In the genomic region with DNA sequence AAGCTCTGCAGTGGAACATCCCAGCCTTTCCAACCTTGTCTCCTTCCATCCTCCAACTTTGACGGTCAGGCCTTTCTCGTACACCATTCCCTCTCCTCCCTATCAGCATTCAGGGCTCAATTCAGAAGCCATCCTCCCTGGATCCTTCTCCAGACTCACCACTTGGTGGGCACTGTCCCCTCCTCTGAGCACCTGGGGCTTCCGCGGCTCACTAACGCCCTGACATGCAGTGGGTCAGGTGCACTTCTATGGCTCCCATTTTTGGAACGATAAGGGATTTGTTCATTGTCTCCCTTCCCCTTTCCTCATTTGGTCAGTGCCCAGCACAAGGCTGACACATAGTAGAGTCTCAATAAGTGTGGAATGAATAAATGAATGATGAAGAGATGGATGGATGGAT, we compare ENCODE assay signal across 16 cellular contexts. TPM values are rescaled to one million over a fixed set of nuclear protein-coding genes. Genes with fewer than 3 reads are reported as not detected.
A peak's percentile ranks its signal among the peaks of the same experiment; 100 is the strongest.
DNase-seq lines count a peak whose midpoint lies in the region; ATAC-seq and TF ChIP-seq lines count a peak whose summit lies in the region.
"Had no signal": no experiment of that assay in that cellular context is flagged by ENCODE, and none has a peak within 500 bp of the region (broad histone marks: within the 10 kb centered on the region; RNA-seq: fewer than 3 reads in every experiment).

No MANE protein-coding gene starts in this region.

- ATAC-seq in left ventricle myocardium superior: no peak
- ATAC-seq: PC-3 had no signal

- WGBS in spleen, 5 donors: 90 to 97% (median 95%) methylated on average over 6 of the region's 6 CpGs

- H3K27me3 Mint-ChIP-seq in nephron (ENCODE audit: low read depth): no peaks in the 10 kb centered on the region

- no peaks in the 10 kb centered on the region for H3K9me3 ChIP-seq in spleen
- H3K9me3 ChIP-seq in uterus: no peaks in the 10 kb centered on the region

- H3K4me3 ChIP-seq in spleen (no peak overlapping the region), uterus (no peak overlapping the region)

- H3K4me1 Mint-ChIP-seq in nephron: peaks cover 81% of the 10 kb centered on the region

- intact Hi-C loops in cardiac septum (cut with DNase I): loop anchor here (5.0 kb wide), 1 partner anchor 159 kb away; no protein-coding TSS in a partner anchor
- intact Hi-C loops in left ventricle myocardium superior (cut with micrococcal nuclease): no loop called here
- intact Hi-C loops in spleen (cut with DNase I; ENCODE audit: low total_unique reads): no loop called here
- intact Hi-C loops in uterus (cut with DNase I; ENCODE audit: low total_unique reads): loop anchor here (10.0 kb wide), 1 partner anchor 49 kb away; no protein-coding TSS in a partner anchor

- TF ChIP-seq CTCF in nephron (IDR thresholded peaks at IDR 0.05; ENCODE audit: unreplicated experiment in 3 of 3) (no peak), spleen (IDR thresholded peaks at IDR 0.05 in 8 of 11, conservative IDR thresholded peaks at IDR 0.05 in 3 of 11) (no peak), uterus (IDR thresholded peaks at IDR 0.05) (no peak)

- TF ChIP-seq POLR2A in spleen (IDR thresholded peaks at IDR 0.05) (no peak), uterus (IDR thresholded peaks at IDR 0.05) (no peak)

- H3K27me3 ChIP-seq in spleen (replicated peaks in 1 of 7): peaks cover 0 to 19% (median 0%) of the 10 kb centered on the region in 7 donors
- no peaks in the 10 kb centered on the region for H3K27me3 ChIP-seq in uterus

- peak overlapping the region; percentile 3 to 75 (median 57) for H3K27ac Mint-ChIP-seq in nephron

- no peaks in the 10 kb centered on the region for H3K36me3 ChIP-seq in spleen
- no peaks in the 10 kb centered on the region for H3K36me3 ChIP-seq in uterus

- peak overlapping the region in 2 of 3 experiments; percentile 2 to 19 for H3K4me3 Mint-ChIP-seq in nephron

- DNase-seq in cardiac septum (ENCODE audit: low spot score) (peak; percentile 31), left ventricle myocardium superior (no peak), spleen (peak; percentile 48), uterus (peak in 1 of 2 donors; percentile 17), activated gamma-delta T cell (lab: John Stamatoyannopoulos, UW) (no peak), ureter (ENCODE audit: low spot score) (no peak), NCI-H146 (lab: John Stamatoyannopoulos, UW) (no peak)
- DNase-seq: C1 segment of cervical spinal cord; DMS153; NCI-H1436; NCI-H2081 treated with DMSO at 0.1 percent for 48 hours; NCI-H226; NCI-H69; NK-92 treated with Interleukin-12 subunit alpha and Interleukin-12 subunit beta, amount 100 ng/mL, for 24 hours; PC-3 had no signal

- H3K27ac ChIP-seq in spleen: no peak overlapping the region
- H3K27ac ChIP-seq in uterus: peak overlapping the region; percentile 92 to 97

- H3K4me1 ChIP-seq in spleen: peaks cover 4 to 67% (median 20%) of the 10 kb centered on the region in 6 donors
- peaks cover 0 to 9% of the 10 kb centered on the region in 2 donors for H3K4me1 ChIP-seq in uterus

- H3K9me3 Mint-ChIP-seq in nephron: no peaks in the 10 kb centered on the region

- H3K36me3 Mint-ChIP-seq in nephron (ENCODE audit: low read depth): peaks cover 4% of the 10 kb centered on the region

RNA-seq across cellular contexts. Expression of a gene that starts 56.7 kb away (rescaled TPM):
- 870 TPM for total RNA-seq in cardiac septum
- 783 TPM for total RNA-seq in left ventricle myocardium superior
- total RNA-seq in spleen: 100 to 1,000 TPM; 170 to 580 (median 273) TPM
- 10 to 100 TPM in 1 of 3 donors, 1 to 10 TPM in 2; 6.9 to 48.7 (median 8.6) TPM for polyA plus RNA-seq in spleen
- total RNA-seq in uterus: 1,000 to 10,000 TPM in 1 of 4 donors, 100 to 1,000 TPM in 3; 144 to 1,338 (median 313) TPM
- 581 TPM for total RNA-seq in ureter

Comparison
In these comparisons a context has a peak if more than half of its experiments do, and no peak if none do; other contexts are left out.
1. DNase-seq: peak in cardiac septum (single experiment) and spleen (single experiment); none in left ventricle myocardium superior (single experiment), activated gamma-delta T cell (single experiment), ureter (single experiment) and NCI-H146 (single experiment).
2. intact Hi-C loops: an anchor here in cardiac septum (5.0 kb wide) and uterus (10.0 kb wide); none called in left ventricle myocardium superior and spleen.
3. H3K27ac ChIP-seq: peak in uterus (2 of 2); none in spleen (0 of 8).